23 cellular contexts compared by ENCODE assay signal in the genomic region with DNA sequence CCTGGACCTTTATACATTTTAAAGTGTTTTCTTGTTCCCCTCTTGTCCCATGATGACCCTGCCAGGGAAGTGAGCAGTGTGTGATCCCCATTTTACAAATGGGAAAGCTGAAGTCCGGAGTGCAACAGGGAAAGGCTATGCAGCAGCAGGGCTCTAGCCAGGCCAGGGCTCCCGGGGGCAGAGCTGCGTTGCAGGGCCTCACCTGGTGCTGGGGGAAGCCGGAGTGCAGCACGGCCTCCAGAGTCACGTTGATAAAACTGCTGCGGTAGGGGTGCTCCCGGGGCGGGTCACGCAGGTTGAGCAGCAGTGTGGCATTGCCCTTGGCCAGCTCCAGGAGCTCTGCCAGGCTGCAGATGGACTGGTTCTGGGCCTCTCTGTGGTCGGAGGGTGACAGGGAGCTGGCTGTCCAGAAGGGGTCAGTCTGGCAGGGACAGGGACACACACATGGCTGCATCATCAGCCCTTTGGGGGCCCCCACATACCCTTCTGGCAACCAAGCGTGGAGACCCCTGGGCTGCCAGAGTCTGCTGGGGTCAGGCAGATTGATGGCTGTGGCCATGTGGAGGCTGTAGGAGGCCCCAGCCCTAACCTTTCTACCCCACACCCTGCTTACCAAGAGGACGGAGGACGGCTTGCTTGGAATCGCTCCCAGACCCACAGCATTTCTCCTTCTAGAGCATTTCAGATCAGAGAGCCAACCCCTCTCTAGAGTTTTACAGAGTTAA. TPM values are rescaled to one million over a fixed set of nuclear protein-coding genes. Genes with fewer than 3 reads are reported as not detected.
DNase-seq lines count a peak whose midpoint lies in the region; ATAC-seq and TF ChIP-seq lines count a peak whose summit lies in the region.
"Had no signal": no experiment of that assay in that cellular context is flagged by ENCODE, and none has a peak within 500 bp of the region (broad histone marks: within the 10 kb centered on the region; RNA-seq: fewer than 3 reads in every experiment).

No MANE protein-coding gene starts in this region.

- H3K4me1 Mint-ChIP-seq in endothelial cell (ENCODE audit: unreplicated experiment): peaks cover 31% of the 10 kb centered on the region
- H3K4me1 Mint-ChIP-seq in activated T-cell treated with anti-CD3 and anti-CD28 coated beads, Interleukin-2, amount 50 U/mL, for 24 hours (ENCODE audit: low read depth): no peaks in the 10 kb centered on the region
- H3K4me1 Mint-ChIP-seq: B cell had no signal

- no peak overlapping the region for H2BK120ac ChIP-seq in neuronal stem cell (ENCODE audit: low read depth, low read length)

- H2AK5ac ChIP-seq in neuronal stem cell (ENCODE audit: low read depth, low read length): no peak overlapping the region

- no peak overlapping the region for H2BK12ac ChIP-seq in neuronal stem cell (ENCODE audit: low read length)

- ATAC-seq in Right ventricle myocardium inferior: no peak
- ATAC-seq: CD8-positive, alpha-beta T cell; HCT116 had no signal

- H3K9me3 Mint-ChIP-seq in endothelial cell (ENCODE audit: unreplicated experiment): no peaks in the 10 kb centered on the region
- H3K9me3 Mint-ChIP-seq in activated T-cell treated with anti-CD3 and anti-CD28 coated beads, Interleukin-2, amount 50 U/mL, for 24 hours: no peaks in the 10 kb centered on the region
- H3K9me3 Mint-ChIP-seq: CD4-positive, CD25-positive, alpha-beta regulatory T cell; CD8-positive, alpha-beta T cell; GM23338; H9 had no signal

- no peaks in the 10 kb centered on the region for H3F3A ChIP-seq in GM23248 (ENCODE audit: insufficient read depth)

- H3K36me3 Mint-ChIP-seq in endothelial cell (ENCODE audit: low read depth, unreplicated experiment): peaks cover 62% of the 10 kb centered on the region
- no peaks in the 10 kb centered on the region for H3K36me3 Mint-ChIP-seq in activated T-cell treated with anti-CD3 and anti-CD28 coated beads, Interleukin-2, amount 50 U/mL, for 24 hours (ENCODE audit: low read depth)

- no peak overlapping the region for H3K4me2 ChIP-seq in neuronal stem cell (ENCODE audit: insufficient read depth, low read length, poor library complexity, severe bottlenecking)
- no peak overlapping the region for H3K4me2 ChIP-seq in GM23248 (ENCODE audit: unreplicated experiment)
- H3K4me2 ChIP-seq: BLaER1, GM23338 had no signal

- no peaks in the 10 kb centered on the region for H3K27me3 ChIP-seq in left ventricle myocardium inferior (ENCODE audit: low read depth)
- peaks cover 0 to 38% (median 0%) of the 10 kb centered on the region in 3 experiments for H3K27me3 ChIP-seq in neuronal stem cell (ENCODE audit: control insufficient read depth in 3 of 3, insufficient read depth in 3 of 3, low read depth in 1 of 3, low read length in 3 of 3)
- no peaks in the 10 kb centered on the region for H3K27me3 ChIP-seq in GM23248 (replicated peaks; ENCODE audit: insufficient read depth)
- H3K27me3 ChIP-seq: BLaER1 had no signal

- DNase-seq in Right ventricle myocardium inferior (ENCODE audit: missing footprints) (peak; percentile 62), left ventricle myocardium inferior (no peak), G401 (ENCODE audit: low spot score) (peak; percentile 29), endothelial cell (ENCODE audit: low spot score) (no peak), neuronal stem cell (ENCODE audit: low spot score) (no peak), GM23248 (no peak), DMS 273 (lab: John Stamatoyannopoulos, UW; ENCODE audit: unreplicated experiment) (no peak)
- DNase-seq in activated T-cell treated with anti-CD3 and anti-CD28 coated beads, Interleukin-2, amount 50 U/mL, for 24 hours: no peak
- DNase-seq: Caco-2; CD4-positive, CD25-positive, alpha-beta regulatory T cell; CD8-positive, alpha-beta T cell; DMS 273 treated with DMSO at 0.1 percent for 48 hours; DMS79; EL; GF-D8; H9 had no signal

- WGBS in neuronal stem cell (ENCODE audit: extremely low coverage in 2 of 2, insufficient read length in 2 of 2, insufficient replicate concordance in 1 of 2), 2 donors: no CpG with 5 or more reads among the region's 15 CpGs
- 85 to 89% methylated on average over 15 of the region's 15 CpGs for WGBS in GM23248 (ENCODE audit: low coverage in 1 of 2, low lambda C conversion rate in 2 of 2, missing lambda C conversion rate in 2 of 2), 2 experiments

- H3K79me2 ChIP-seq in GM23248 (ENCODE audit: insufficient read depth): no peaks in the 10 kb centered on the region

- H3K9me3 ChIP-seq in left ventricle myocardium inferior (replicated peaks) (no peaks in the 10 kb centered on the region), neuronal stem cell (replicated peaks in 1 of 2; ENCODE audit: control insufficient read depth in 2 of 2, insufficient read depth in 1 of 2, low read depth in 1 of 2, low read length in 2 of 2) (peaks cover 0 to 2% of the 10 kb centered on the region in 2 donors), GM23248 (ENCODE audit: low read depth) (no peaks in the 10 kb centered on the region)
- H3K9me3 ChIP-seq: BLaER1, Caco-2 had no signal

- H3K4me3 ChIP-seq in left ventricle myocardium inferior (no peak overlapping the region), neuronal stem cell (ENCODE audit: low read length in 2 of 2) (no peak overlapping the region), GM23248 (no peak overlapping the region)
- H3K4me3 ChIP-seq: BLaER1, GM23338 had no signal

- H3K18ac ChIP-seq in neuronal stem cell (ENCODE audit: low read length): no peak overlapping the region

- H3K23ac ChIP-seq in neuronal stem cell (ENCODE audit: low read depth, low read length, poor library complexity): no peak overlapping the region

- intact Hi-C loops in Right ventricle myocardium inferior (cut with DNase I): no loop called here
- intact Hi-C loops in left ventricle myocardium inferior (cut with micrococcal nuclease): no loop called here

- H3K14ac ChIP-seq in neuronal stem cell (ENCODE audit: low read length): no peak overlapping the region

- H3K9me2 ChIP-seq in GM23248 (ENCODE audit: insufficient read depth): no peaks in the 10 kb centered on the region

- peaks cover 31% of the 10 kb centered on the region for H3K27me3 Mint-ChIP-seq in endothelial cell (ENCODE audit: unreplicated experiment)
- H3K27me3 Mint-ChIP-seq in activated T-cell treated with anti-CD3 and anti-CD28 coated beads, Interleukin-2, amount 50 U/mL, for 24 hours: no peaks in the 10 kb centered on the region
- H3K27me3 Mint-ChIP-seq: CD4-positive, CD25-positive, alpha-beta regulatory T cell had no signal

- H4K20me1 ChIP-seq in GM23248 (ENCODE audit: insufficient read depth): no peaks in the 10 kb centered on the region
- H4K20me1 ChIP-seq: BLaER1 had no signal

- H2AFZ ChIP-seq in neuronal stem cell (ENCODE audit: low read length) (peak overlapping the region; percentile 51), GM23248 (no peak overlapping the region)
- H2AFZ ChIP-seq: GM23338 had no signal

- in situ Hi-C loops in G401 (cut with HindIII; ENCODE audit: low sequenced_read_pairs): no loop called here
- in situ Hi-C loops in GM23248 (cut with MboI): no loop called here

- H3K36me3 ChIP-seq in left ventricle myocardium inferior (no peaks in the 10 kb centered on the region), neuronal stem cell (replicated peaks in 1 of 2; ENCODE audit: control insufficient read depth in 2 of 2, insufficient read depth in 2 of 2, low read length in 2 of 2) (no peaks in the 10 kb centered on the region), GM23248 (ENCODE audit: low read depth) (no peaks in the 10 kb centered on the region)
- H3K36me3 ChIP-seq: BLaER1 had no signal

- H4K8ac ChIP-seq in neuronal stem cell (ENCODE audit: low read depth, low read length): no peak overlapping the region

- H3K27ac Mint-ChIP-seq in endothelial cell (ENCODE audit: unreplicated experiment): peak overlapping the region; percentile 48
- H3K27ac Mint-ChIP-seq in activated T-cell treated with anti-CD3 and anti-CD28 coated beads, Interleukin-2, amount 50 U/mL, for 24 hours: no peak overlapping the region
- H3K27ac Mint-ChIP-seq: B cell; CD4-positive, CD25-positive, alpha-beta regulatory T cell; CD8-positive, alpha-beta T cell; GM23338 had no signal

- TF ChIP-seq CTCF in left ventricle myocardium inferior (IDR thresholded peaks at IDR 0.05; ENCODE audit: borderline replicate concordance): no peak
- no peak for TF ChIP-seq CTCF in endothelial cell (IDR thresholded peaks at IDR 0.05; ENCODE audit: unreplicated experiment)

- H3K4me3 Mint-ChIP-seq in endothelial cell (ENCODE audit: unreplicated experiment): peak overlapping the region; percentile 47
- H3K4me3 Mint-ChIP-seq in activated T-cell treated with anti-CD3 and anti-CD28 coated beads, Interleukin-2, amount 50 U/mL, for 24 hours: no peak overlapping the region
- H3K4me3 Mint-ChIP-seq: B cell; CD4-positive, CD25-positive, alpha-beta regulatory T cell; CD8-positive, alpha-beta T cell; GM23338; H9 had no signal

- no peak overlapping the region for H3K4ac ChIP-seq in neuronal stem cell (ENCODE audit: low read length)

- H3K27ac ChIP-seq in left ventricle myocardium inferior (replicated peaks): no peak overlapping the region
- H3K27ac ChIP-seq in neuronal stem cell (replicated peaks; ENCODE audit: low read length): no peak overlapping the region
- H3K27ac ChIP-seq in GM23248: no peak overlapping the region
- H3K27ac ChIP-seq: 22Rv1, BLaER1, C4-2B had no signal

- H4K91ac ChIP-seq in neuronal stem cell (ENCODE audit: low read depth, low read length, poor library complexity): no peak overlapping the region

- H3K9ac ChIP-seq in neuronal stem cell (ENCODE audit: low read depth, low read length, poor library complexity): no peak overlapping the region
- no peak overlapping the region for H3K9ac ChIP-seq in GM23248
- H3K9ac ChIP-seq: BLaER1 had no signal

- H2BK5ac ChIP-seq in neuronal stem cell (ENCODE audit: low read length): no peak overlapping the region

- H2BK15ac ChIP-seq in neuronal stem cell (ENCODE audit: low read length): no peak overlapping the region

- H3K4me1 ChIP-seq in left ventricle myocardium inferior (peaks cover 10% of the 10 kb centered on the region), neuronal stem cell (ENCODE audit: control insufficient read depth in 2 of 2, insufficient read depth in 1 of 2, low read depth in 1 of 2, low read length in 2 of 2) (peaks cover 1 to 2% of the 10 kb centered on the region in 2 donors), GM23248 (ENCODE audit: insufficient read depth) (no peaks in the 10 kb centered on the region)
- H3K4me1 ChIP-seq: Caco-2 had no signal

- no peaks in the 10 kb centered on the region for H3K79me1 ChIP-seq in neuronal stem cell (ENCODE audit: low read depth, low read length)

RNA-seq across cellular contexts. Expression of gene KLHL35, which starts 9.3 kb away (rescaled TPM):
- total RNA-seq in Right ventricle myocardium inferior: 0.68 TPM
- 0.74 TPM for total RNA-seq in left ventricle myocardium inferior
- total RNA-seq in G401 (2014; rRNA removed; shearing (Covaris generic)): not detected in 2 replicates
- total RNA-seq in endothelial cell (ENCODE audit: unreplicated experiment): 2.8 TPM
- polyA plus RNA-seq in neuronal stem cell (2013, experiment 1 of 2): 1.2 TPM
- 1.5 TPM for polyA plus RNA-seq in neuronal stem cell (2013, experiment 2 of 2)
- total RNA-seq in GM23248 (2014; rRNA removed; shearing (Covaris generic)): 10.5 and 13.0 TPM in 2 replicates
- 5.7 and 6.3 TPM in 2 replicates for polyA plus RNA-seq in GM23248 (2016; fragmentation: Nextera tagmentation; extraction: Ambion mirVana)
- total RNA-seq: H4 had no signal

RNA-seq across cellular contexts. Expression of gene RPS3, which starts 43.0 kb away (rescaled TPM):
- total RNA-seq in Right ventricle myocardium inferior: 972 TPM
- 864 TPM for total RNA-seq in left ventricle myocardium inferior
- total RNA-seq in G401 (2014; rRNA removed; shearing (Covaris generic)): 2,959 and 3,951 TPM in 2 replicates
- total RNA-seq in endothelial cell (ENCODE audit: unreplicated experiment): 3,784 TPM
- polyA plus RNA-seq in neuronal stem cell (2013, experiment 1 of 2): 5,741 TPM
- polyA plus RNA-seq in neuronal stem cell (2013, experiment 2 of 2): 5,744 TPM
- 915 and 1,048 TPM in 2 replicates for total RNA-seq in GM23248 (2014; rRNA removed; shearing (Covaris generic))
- polyA plus RNA-seq in GM23248 (2016; fragmentation: Nextera tagmentation; extraction: Ambion mirVana): 896 and 915 TPM in 2 replicates

Comparison
In these comparisons a context has a peak if more than half of its experiments do, and no peak if none do; other contexts are left out.
1. DNase-seq: peak in Right ventricle myocardium inferior (single experiment) and G401 (single experiment); none in left ventricle myocardium inferior (single experiment), endothelial cell (single experiment), neuronal stem cell (single experiment), GM23248 (single experiment), DMS 273 (single experiment) and activated T-cell treated with anti-CD3 and anti-CD28 coated beads, Interleukin-2, amount 50 U/mL, for 24 hours (single experiment).